ENCODE assay signal across 25 cellular contexts in genomic region chr14:32460267-32460666, GRCh38.
"Had no signal": no experiment of that assay in that cellular context is flagged by ENCODE, and none has a peak within 500 bp of the region (broad histone marks: within the 10 kb centered on the region; RNA-seq: fewer than 3 reads in every experiment).

No MANE protein-coding gene starts in this region.

- DNase-seq: activated CD4-positive, alpha-beta T cell treated with anti-CD3 and anti-CD28 coated beads for 36 hours; activated CD4-positive, alpha-beta T cell treated with anti-CD3 and anti-CD28 coated beads, Interleukin-2, amount 10 ng/mL, durations not matched to agents 7 days and 5 days; activated CD4-positive, alpha-beta T cell treated with anti-CD3 and anti-CD28 coated beads, Interleukin-2, amount 50 U/mL, for 48 hours; activated CD4-positive, CD25-positive, alpha-beta regulatory T cell; activated CD4-positive, CD25-positive, alpha-beta regulatory T cell treated with anti-CD3 and anti-CD28 coated beads, Interleukin-2, amount 50 U/mL, for 72 hours; activated CD8-positive, alpha-beta memory T cell treated with anti-CD3 and anti-CD28 coated beads for 24 hours; activated CD8-positive, alpha-beta T cell treated with anti-CD3 and anti-CD28 coated beads for 36 hours; activated effector memory CD4-positive, alpha-beta T cell treated with Interleukin-2 at 50 U/mL for 16 hours; activated gamma-delta T cell treated with Interleukin-2 at 50 U/mL for 16 hours; activated naive CD4-positive, alpha-beta T cell treated with anti-CD3 and anti-CD28 coated beads, Interleukin-2, amount 50 U/mL, for 16 hours; activated naive CD4-positive, alpha-beta T cell treated with Interleukin-2 at 50 U/mL for 16 hours; activated T-cell treated with anti-CD3 and anti-CD28 coated beads, Interleukin-2, amount 50 U/mL, for 4 hours; amniotic stem cell; anterior cingulate cortex; brain microvascular endothelial cell; dorsolateral prefrontal cortex; effector memory CD4-positive, alpha-beta T cell; endodermal cell; foreskin keratinocyte; gastrocnemius medialis; T-helper 2 cell had no signal

- H3K4me1 ChIP-seq: foreskin keratinocyte, gastrocnemius medialis had no signal

- ATAC-seq: activated CD4-positive, alpha-beta T cell treated with anti-CD3 and anti-CD28 coated beads for 36 hours; activated CD8-positive, alpha-beta T cell treated with anti-CD3 and anti-CD28 coated beads for 36 hours; activated T-cell treated with anti-CD3 and anti-CD28 coated beads, Interleukin-2, amount 50 U/mL, for 4 hours; activated T-helper 17 cell treated with anti-CD3 and anti-CD28 coated beads, Interleukin-2, amount 50 U/mL, for 72 hours; esophagus mucosa; foreskin keratinocyte; gastrocnemius medialis had no signal

- H3K27ac ChIP-seq: brain microvascular endothelial cell, foreskin keratinocyte, gastrocnemius medialis had no signal

- H3K27me3 ChIP-seq: brain microvascular endothelial cell, dorsolateral prefrontal cortex, foreskin keratinocyte, gastrocnemius medialis had no signal

- FAIRE-seq: bronchial epithelial cell had no signal

- H3K4me3 ChIP-seq: coronary artery, dorsolateral prefrontal cortex, gastrocnemius medialis had no signal

- H3K9me3 ChIP-seq: gastrocnemius medialis had no signal

- H3K36me3 ChIP-seq: brain microvascular endothelial cell, gastrocnemius medialis had no signal
